Comparison of ENCODE assay signal across 17 cellular contexts in the genomic region with DNA sequence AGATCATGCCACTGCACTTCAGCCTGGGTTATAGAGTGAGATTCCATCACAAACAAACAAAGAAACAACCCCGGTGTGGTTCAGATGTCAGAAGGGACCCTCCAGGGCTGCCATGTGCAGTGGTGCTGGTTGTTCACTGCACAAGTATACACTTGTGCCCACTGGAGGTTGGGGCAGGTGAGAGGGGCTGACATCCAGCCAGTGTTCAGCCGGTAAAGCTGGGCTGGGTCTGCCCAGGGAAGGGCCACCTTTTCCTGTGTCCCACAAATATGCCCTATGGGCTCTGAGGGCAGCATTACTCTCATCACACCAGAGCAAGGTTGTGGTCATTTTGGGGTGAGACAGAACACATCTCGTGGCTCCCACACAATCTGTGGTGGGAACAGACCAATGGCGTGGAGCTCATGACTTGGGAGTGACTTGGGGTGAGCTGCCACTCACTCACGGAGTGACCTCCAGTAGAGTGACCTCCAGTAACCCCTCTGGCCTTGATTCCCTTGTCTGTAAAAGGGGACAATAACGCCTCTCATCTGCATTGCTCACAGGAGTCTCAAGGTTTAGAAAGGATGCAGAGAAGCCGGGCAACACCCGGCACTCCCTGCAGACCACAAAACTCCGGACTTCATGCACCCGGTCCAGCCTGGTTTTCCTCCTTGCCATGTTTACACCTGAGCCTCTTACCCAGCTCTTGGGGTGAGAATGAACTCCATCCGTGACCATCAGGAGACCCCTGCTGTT.
"Had no signal": no experiment of that assay in that cellular context is flagged by ENCODE, and none has a peak within 500 bp of the region (broad histone marks: within the 10 kb centered on the region; RNA-seq: fewer than 3 reads in every experiment).

No MANE protein-coding gene starts in this region.

- H3K4me3 Mint-ChIP-seq: stimulated activated effector memory CD8-positive, alpha-beta T cell treated with anti-CD3 and anti-CD28 coated beads, Interleukin-12 subunit alpha, Interleukin-12 subunit beta, amount 100 ng/mL, for 72 hours; stimulated activated naive CD8-positive, alpha-beta T cell treated with anti-CD3 and anti-CD28 coated beads, Interleukin-15, Interleukin-2, amounts not matched to agents 100 ng/mL and 50 ng/mL, for 24 hours had no signal

- ATAC-seq: esophagus mucosa; heart left ventricle; left colon; left ventricle myocardium superior; stimulated activated effector memory CD8-positive, alpha-beta T cell treated with anti-CD3 and anti-CD28 coated beads, Interleukin-12 subunit alpha, Interleukin-12 subunit beta, amount 100 ng/mL, for 72 hours had no signal

- H3K27me3 ChIP-seq: right atrium auricular region, testis, uterus had no signal

- H3K4me1 Mint-ChIP-seq: stimulated activated effector memory CD8-positive, alpha-beta T cell treated with anti-CD3 and anti-CD28 coated beads, Interleukin-12 subunit alpha, Interleukin-12 subunit beta, amount 100 ng/mL, for 72 hours had no signal

- DNase-seq: effector memory CD4-positive, alpha-beta T cell; heart left ventricle; hippocampal formation; left colon; left ventricle myocardium superior; mesenchymal stem cell; naive B cell; stimulated activated CD4-positive, alpha-beta T cell treated with anti-CD3 and anti-CD28 coated beads, Interleukin-4, amount 100 ng/mL, for 1 hour; stimulated activated CD8-positive, alpha-beta memory T cell treated with anti-CD3 and anti-CD28 coated beads, Interleukin-4, amount 100 ng/mL, for 48 hours; testis; transverse colon; uterus had no signal

- H3K27ac ChIP-seq: heart left ventricle, right atrium auricular region, testis, transverse colon, uterus had no signal

- H3K9me3 ChIP-seq: right atrium auricular region, testis, transverse colon, uterus had no signal

- H3K4me1 ChIP-seq: heart left ventricle, right atrium auricular region, testis, transverse colon, uterus had no signal

- H3K36me3 ChIP-seq: heart left ventricle, right atrium auricular region, transverse colon, uterus had no signal

- H3K9me3 Mint-ChIP-seq: stimulated activated effector memory CD8-positive, alpha-beta T cell treated with anti-CD3 and anti-CD28 coated beads, Interleukin-12 subunit alpha, Interleukin-12 subunit beta, amount 100 ng/mL, for 72 hours; stimulated activated naive CD8-positive, alpha-beta T cell treated with anti-CD3 and anti-CD28 coated beads, Interleukin-15, Interleukin-2, amounts not matched to agents 100 ng/mL and 50 ng/mL, for 24 hours had no signal

- H3K27ac Mint-ChIP-seq: stimulated activated effector memory CD8-positive, alpha-beta T cell treated with anti-CD3 and anti-CD28 coated beads, Interleukin-12 subunit alpha, Interleukin-12 subunit beta, amount 100 ng/mL, for 72 hours; stimulated activated naive CD8-positive, alpha-beta T cell treated with anti-CD3 and anti-CD28 coated beads, Interleukin-15, Interleukin-2, amounts not matched to agents 100 ng/mL and 50 ng/mL, for 24 hours had no signal

- H3K4me3 ChIP-seq: heart left ventricle, lung, right atrium auricular region, testis, transverse colon, uterus had no signal

- H3K36me3 Mint-ChIP-seq: stimulated activated effector memory CD8-positive, alpha-beta T cell treated with anti-CD3 and anti-CD28 coated beads, Interleukin-12 subunit alpha, Interleukin-12 subunit beta, amount 100 ng/mL, for 72 hours had no signal
